8 cellular contexts compared by ENCODE assay signal in the genomic region with DNA sequence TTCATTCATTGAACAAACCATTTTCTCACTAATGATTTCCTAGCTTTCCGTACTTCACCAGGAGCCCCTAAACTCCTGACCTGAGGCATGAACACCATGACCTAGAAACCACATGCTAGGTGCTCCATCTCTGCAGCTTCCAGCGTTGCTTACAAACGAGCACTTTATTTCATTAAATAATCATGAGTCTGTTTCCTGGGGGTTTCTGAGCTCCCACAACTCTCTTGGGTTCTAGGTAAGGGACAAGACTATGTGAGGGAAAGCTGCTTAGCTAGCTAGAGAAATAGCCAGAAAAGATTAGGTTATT. TPM values are rescaled to one million over a fixed set of nuclear protein-coding genes. Genes with fewer than 3 reads are reported as not detected.
DNase-seq lines count a peak whose midpoint lies in the region; ATAC-seq and TF ChIP-seq lines count a peak whose summit lies in the region.

No MANE protein-coding gene starts in this region.

- peak overlapping the region; percentile 98 for H3K27ac Mint-ChIP-seq in Caco-2 (ENCODE audit: unreplicated experiment)

- H3K79me2 ChIP-seq in PC-3 (ENCODE audit: low read length), result peaks cover 65% of the 10 kb centered on the region

- H3K9me2 ChIP-seq in PC-3 (replicated peaks; ENCODE audit: low read length), result no peaks in the 10 kb centered on the region

- peaks cover 35% of the 10 kb centered on the region for H4K20me1 ChIP-seq in PC-3 (ENCODE audit: low read length)

- peak overlapping the region; percentile 91 for H3K4me3 Mint-ChIP-seq in Caco-2 (ENCODE audit: unreplicated experiment)

- intact Hi-C loops in Caco-2 (cut with micrococcal nuclease; ENCODE audit: unreplicated experiment), result loop anchor here (5.0 kb wide), 1 partner anchor 84 kb away; no protein-coding TSS in a partner anchor
- intact Hi-C loops in PC-3 (cut with micrococcal nuclease), result no loop called here
- intact Hi-C loops in ovary (cut with DNase I), result loop anchor here in 2 of 4 donors (5.0 kb wide), 1 partner anchor 109 kb away; a partner anchor contains a TSS

- H3K36me3 ChIP-seq in Caco-2 (ENCODE audit: control insufficient read depth, insufficient read depth, low read length) (no peaks in the 10 kb centered on the region), PC-3 (ENCODE audit: low read depth, low read length) (0 out of 2 replicates have a peak, but pooled peaks cover 3% of the 10 kb centered on the region), ovary (no peaks in the 10 kb centered on the region)

- H3K4me3 ChIP-seq in Caco-2 (ENCODE audit: low read depth, low read length) (peak overlapping the region; percentile 85), PC-3 (ENCODE audit: low read length) (peak overlapping the region; percentile 90), epithelial cell of esophagus (ENCODE audit: low read length) (peak overlapping the region; percentile 81), ovary (peak overlapping the region; percentile 81)

- no peak for TF ChIP-seq POLR2A in ovary (IDR thresholded peaks at IDR 0.05)

- H3K9me3 Mint-ChIP-seq in Caco-2 (ENCODE audit: unreplicated experiment), result no peaks in the 10 kb centered on the region

- H3K27me3 ChIP-seq in Caco-2 (replicated peaks; ENCODE audit: control insufficient read depth, insufficient read depth, low read length) (no peaks in the 10 kb centered on the region), PC-3 (ENCODE audit: low read length) (no peaks in the 10 kb centered on the region), ovary (no peaks in the 10 kb centered on the region)

- 15 to 23% (median 16%) methylated on average over 3 of the region's 3 CpGs for WGBS in ovary, 3 donors

- no peak for TF ChIP-seq EP300 in ovary (IDR thresholded peaks at IDR 0.05)

- H3K27ac ChIP-seq in PC-3 (ENCODE audit: low read length) (no peak overlapping the region; the same call in 1 of the 2 replicates), ovary (peak overlapping the region in 1 of 2 donors; percentile 96)

- no peak for TF ChIP-seq CTCF in Caco-2 (IDR thresholded peaks at IDR 0.05; ENCODE audit: insufficient read depth in 1 of 2, low read depth in 1 of 2, low read length in 1 of 2, severe bottlenecking in 1 of 2, unreplicated experiment in 1 of 2)
- no peak for TF ChIP-seq CTCF in PC-3 (conservative IDR thresholded peaks at IDR 0.05; ENCODE audit: low read depth, low read length)
- TF ChIP-seq CTCF in epithelial cell of esophagus (IDR thresholded peaks at IDR 0.05; ENCODE audit: insufficient read depth, low read depth, low read length, missing control alignments), result no peak
- no peak for TF ChIP-seq CTCF in ovary (IDR thresholded peaks at IDR 0.05)

- peaks cover 26% of the 10 kb centered on the region for H3K36me3 Mint-ChIP-seq in Caco-2 (ENCODE audit: insufficient read depth, unreplicated experiment)

- POLR2A ChIA-PET in Caco-2 (lab: Charles Lee), result interaction anchor here (0.5 to 1.0 kb wide), 2 partner anchors 85 to 94 kb away, joined by 3 read pairs; no protein-coding TSS in a partner anchor
- POLR2A ChIA-PET in PC-3 (lab: Charles Lee; ENCODE audit: unreplicated experiment), result no interaction called here

- no peaks in the 10 kb centered on the region for H3K27me3 Mint-ChIP-seq in Caco-2 (ENCODE audit: insufficient read depth, unreplicated experiment)

- BruUV-seq in Caco-2 (replicated peaks; lab: Mats Ljungman, UMichigan), result no TSS peak
- BruUV-seq in PC-3 (replicated peaks; lab: Mats Ljungman, UMichigan), result no TSS peak

- no peak for DNase-seq in Caco-2
- DNase-seq in PC-3, result no peak
- no peak for DNase-seq in epithelial cell of esophagus (ENCODE audit: low read depth)
- DNase-seq in ovary, result no peak
- DNase-seq in OCI-M2 (lab: John Stamatoyannopoulos, UW; ENCODE audit: unreplicated experiment), result no peak
- DNase-seq in central memory CD4-positive, alpha-beta T cell, result no peak
- no peak for DNase-seq in activated CD4-positive, CD25-positive, alpha-beta regulatory T cell (lab: John Stamatoyannopoulos, UW)

- CTCF ChIA-PET in Caco-2 (lab: Charles Lee), result interaction anchor here (0.9 to 2.5 kb wide), 3 partner anchors 110 to 207 kb away, joined by 3 to 18 read pairs (median 12); a partner anchor contains a TSS
- CTCF ChIA-PET in PC-3 (lab: Charles Lee), result interaction anchor here (1.2 kb wide), 1 partner anchor 110 kb away, joined by 3 read pairs; a partner anchor contains a TSS

- H3K4me1 ChIP-seq in Caco-2 (no peaks in the 10 kb centered on the region), PC-3 (ENCODE audit: insufficient read depth, low read length) (peaks cover 32% of the 10 kb centered on the region), ovary (ENCODE audit: insufficient read depth) (peaks cover 5% of the 10 kb centered on the region)

- peak overlapping the region; percentile 92 for H3K4me2 ChIP-seq in PC-3 (ENCODE audit: low read length)

- H3K4me1 Mint-ChIP-seq in Caco-2 (ENCODE audit: low read depth, unreplicated experiment), result peaks cover 4% of the 10 kb centered on the region

- H3K9ac ChIP-seq in PC-3 (ENCODE audit: low read length), result peak overlapping the region; percentile 76

- no peaks in the 10 kb centered on the region for H3K9me3 ChIP-seq in Caco-2
- H3K9me3 ChIP-seq in PC-3 (ENCODE audit: low read length), result no peaks in the 10 kb centered on the region
- H3K9me3 ChIP-seq in ovary, result no peaks in the 10 kb centered on the region

- no peak for ATAC-seq in PC-3
- no peak for ATAC-seq in HG03280 (IDR thresholded peaks at IDR 0.05; ENCODE audit: unreplicated experiment)

- peaks cover 3% of the 10 kb centered on the region for H3F3A ChIP-seq in PC-3 (ENCODE audit: low read length, unreplicated experiment)

- H2AFZ ChIP-seq in PC-3 (ENCODE audit: low read length), result no peak overlapping the region

RNA-seq across cellular contexts. Expression of a gene that starts 1.3 kb away (rescaled TPM):
- total RNA-seq in Caco-2 (2022) (63.7 and 64.1 TPM in 2 replicates), PC-3 (2014; rRNA removed) (35.5 and 55.2 TPM in 2 replicates), ovary (10 to 100 TPM; 21.6 to 44.8 (median 35.6) TPM)
- polyA plus RNA-seq in ovary, result 10 to 100 TPM; 24.3 to 32.8 TPM

RNA-seq across cellular contexts. Expression of a gene that starts 31.5 kb away (rescaled TPM):
- total RNA-seq in Caco-2 (2022), result 22.8 and 28.0 TPM in 2 replicates
- 11.5 and 14.2 TPM in 2 replicates for total RNA-seq in PC-3 (2014; rRNA removed)
- total RNA-seq in ovary, result 10 to 100 TPM in 1 of 7 donors, 1 to 10 TPM in 6; 5.5 to 12.6 (median 8.3) TPM
- 1 to 10 TPM; 4.5 to 7.6 TPM for polyA plus RNA-seq in ovary
